ENCODE assay signal across 11 cellular contexts in the genomic region with DNA sequence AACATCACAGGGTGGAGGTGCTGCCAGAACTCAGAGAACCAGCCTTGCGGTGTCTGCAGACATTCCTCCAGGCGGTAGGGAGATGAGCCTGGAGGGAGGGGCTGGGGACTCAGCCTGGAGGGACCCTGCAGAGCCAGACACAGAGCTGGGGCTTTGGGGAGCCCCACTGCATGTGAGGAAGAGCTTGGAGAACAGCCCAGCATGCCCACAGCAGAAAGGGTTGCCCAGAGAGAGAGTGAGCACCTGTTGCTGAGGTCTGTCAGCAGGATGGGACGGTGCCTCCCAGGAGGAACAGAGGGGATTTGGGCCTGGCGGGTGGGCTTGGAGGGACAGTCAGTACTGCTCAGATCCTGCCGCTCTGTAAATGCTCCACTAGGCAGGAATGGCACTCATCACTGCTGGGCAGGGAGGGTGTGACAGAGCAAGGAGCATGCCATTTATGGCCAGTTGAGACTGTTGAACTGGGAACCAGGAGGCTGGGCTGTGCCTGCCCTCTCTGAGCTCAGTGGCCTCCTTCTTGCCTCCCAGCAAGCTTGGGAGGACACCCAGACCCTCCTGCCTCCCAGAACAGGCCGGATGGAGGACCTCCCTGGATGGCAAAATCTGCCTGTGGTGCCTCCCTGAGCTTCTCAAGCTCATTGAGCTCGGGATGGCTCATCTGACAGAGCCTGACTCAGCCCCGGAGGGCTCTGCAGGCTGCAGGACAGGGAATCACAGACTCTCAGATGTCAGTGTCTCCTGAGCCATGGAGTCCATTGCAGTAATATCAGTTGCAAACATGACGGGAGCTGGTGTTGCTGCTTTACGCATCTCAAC. TPM values are rescaled to one million over a fixed set of nuclear protein-coding genes. Genes with fewer than 3 reads are reported as not detected.
A peak's percentile ranks its signal among the peaks of the same experiment; 100 is the strongest.
DNase-seq lines count a peak whose midpoint lies in the region; ATAC-seq, FAIRE-seq and TF ChIP-seq lines count a peak whose summit lies in the region.
"Had no signal": no experiment of that assay in that cellular context is flagged by ENCODE, and none has a peak within 500 bp of the region (broad histone marks: within the 10 kb centered on the region; RNA-seq: fewer than 3 reads in every experiment).

No MANE protein-coding gene starts in this region.

- peak overlapping the region; percentile 79 for H3K4me3 ChIP-seq in adipocyte (ENCODE audit: low read length)
- no peak overlapping the region for H3K4me3 ChIP-seq in hepatocyte
- H3K4me3 ChIP-seq in small intestine (ENCODE audit: low read depth in 1 of 2, low read length in 2 of 2), result no peak overlapping the region

- DNase-seq in EH (ENCODE audit: low read depth), result peak; percentile 78
- DNase-seq in adipocyte (ENCODE audit: low read depth), result peak; percentile 48
- DNase-seq in hepatocyte (ENCODE audit: low spot score), result no peak
- peak; percentile 80 for DNase-seq in small intestine
- DNase-seq in NCI-H446 treated with DMSO at 0.1 percent for 48 hours (lab: John Stamatoyannopoulos, UW), result no peak
- no peak for DNase-seq in activated naive CD4-positive, alpha-beta T cell (lab: John Stamatoyannopoulos, UW)
- DNase-seq in cerebellar nuclear complex (lab: John Stamatoyannopoulos, UW), result no peak
- DNase-seq: activated CD4-positive, alpha-beta memory T cell treated with anti-CD3 and anti-CD28 coated beads for 36 hours; GF-D8 had no signal

- 86% methylated on average over 10 of the region's 10 CpGs for WGBS in hepatocyte (ENCODE audit: low lambda C conversion rate, missing lambda C conversion rate)
- WGBS in small intestine, 3 donors, result 51 to 68% (median 64%) methylated on average over 10 of the region's 10 CpGs

- no peaks in the 10 kb centered on the region for H3K79me2 ChIP-seq in hepatocyte

- ATAC-seq in GM21717 (IDR thresholded peaks at IDR 0.05; ENCODE audit: unreplicated experiment), result no peak

- no peaks in the 10 kb centered on the region for H3K9me2 ChIP-seq in hepatocyte (replicated peaks; ENCODE audit: insufficient read depth)

- H3K4me1 ChIP-seq in adipocyte (ENCODE audit: control insufficient read depth, insufficient read depth, low read length), result peaks cover 57% of the 10 kb centered on the region
- H3K4me1 ChIP-seq in hepatocyte (ENCODE audit: insufficient read depth), result peaks cover 49% of the 10 kb centered on the region
- H3K4me1 ChIP-seq in small intestine (ENCODE audit: control insufficient read depth in 2 of 2, insufficient read depth in 1 of 2, low read depth in 1 of 2, low read length in 1 of 2), result peaks cover 22 to 29% of the 10 kb centered on the region in 2 donors

- H3K4me2 ChIP-seq in hepatocyte, result no peak overlapping the region

- no peaks in the 10 kb centered on the region for H3K36me3 ChIP-seq in adipocyte (ENCODE audit: control insufficient read depth, insufficient read depth, low read length, severe bottlenecking)
- H3K36me3 ChIP-seq in hepatocyte (replicated peaks; ENCODE audit: insufficient read depth, low read depth), result no peaks in the 10 kb centered on the region
- H3K36me3 ChIP-seq in small intestine (ENCODE audit: control insufficient read depth in 2 of 2, insufficient read depth in 2 of 2, low read length in 2 of 2), result no peaks in the 10 kb centered on the region

- H3K27me3 ChIP-seq in adipocyte (replicated peaks; ENCODE audit: control insufficient read depth, insufficient read depth, low read length) (no peaks in the 10 kb centered on the region), hepatocyte (no peaks in the 10 kb centered on the region), small intestine (ENCODE audit: control insufficient read depth in 2 of 2, insufficient read depth in 2 of 2, low read length in 2 of 2) (no peaks in the 10 kb centered on the region)

- TF ChIP-seq CTCF in hepatocyte (IDR thresholded peaks at IDR 0.05; ENCODE audit: poor library complexity), result no peak

- no peak for FAIRE-seq in small intestine (lab: Jason Lieb, UNC)

- H4K20me1 ChIP-seq in hepatocyte (ENCODE audit: insufficient read depth, poor library complexity, severe bottlenecking), result no peaks in the 10 kb centered on the region

- H3K9ac ChIP-seq in adipocyte (ENCODE audit: low read length), result peak overlapping the region; percentile 100

- H3K27ac ChIP-seq in hepatocyte (peak overlapping the region; percentile 96), small intestine (ENCODE audit: low read depth in 1 of 2, low read length in 1 of 2) (peak overlapping the region; percentile 97)

- H3K9me3 ChIP-seq in adipocyte (ENCODE audit: control insufficient read depth, low read length) (no peaks in the 10 kb centered on the region), hepatocyte (ENCODE audit: low read depth) (no peaks in the 10 kb centered on the region), small intestine (ENCODE audit: control insufficient read depth, low read depth) (no peaks in the 10 kb centered on the region)

- H2AFZ ChIP-seq in hepatocyte, result no peak overlapping the region

RNA-seq across cellular contexts. Expression of a gene that starts 0.8 kb away (rescaled TPM):
- 0.24 and 0.90 TPM in 2 replicates for total RNA-seq in hepatocyte
- polyA plus RNA-seq in hepatocyte (0.72 and 1.8 TPM in 2 replicates), small intestine (10 to 100 TPM in 1 of 3 donors, 1 to 10 TPM in 2; 7.2 to 17.8 (median 7.8) TPM)
- total RNA-seq: activated CD4-positive, alpha-beta memory T cell treated with anti-CD3 and anti-CD28 coated beads for 36 hours had no signal
- polyA plus RNA-seq: neural cell had no signal

RNA-seq across cellular contexts. Expression of a gene that starts 4.1 kb away (rescaled TPM):
- total RNA-seq in hepatocyte, result not detected in 2 replicates
- polyA plus RNA-seq in hepatocyte (0.52 TPM in 1 of 2 replicates, not detected in the other), small intestine (under 1 TPM; 0.45 to 0.81 (median 0.54) TPM)
- total RNA-seq: activated CD4-positive, alpha-beta memory T cell treated with anti-CD3 and anti-CD28 coated beads for 36 hours had no signal

RNA-seq across cellular contexts. Expression of a gene that starts 35.0 kb away (rescaled TPM):
- not detected in 2 replicates for total RNA-seq in hepatocyte
- not detected in 2 replicates for polyA plus RNA-seq in hepatocyte
- polyA plus RNA-seq in small intestine, result not detected
- total RNA-seq: activated CD4-positive, alpha-beta memory T cell treated with anti-CD3 and anti-CD28 coated beads for 36 hours had no signal
- polyA plus RNA-seq: neural cell had no signal

RNA-seq across cellular contexts. Expression of a gene that starts 52.8 kb away (rescaled TPM):
- 0.27 TPM in 1 of 2 replicates, not detected in the other for total RNA-seq in hepatocyte
- polyA plus RNA-seq in hepatocyte, result not detected in 2 replicates
- polyA plus RNA-seq in small intestine, result not detected
- total RNA-seq: activated CD4-positive, alpha-beta memory T cell treated with anti-CD3 and anti-CD28 coated beads for 36 hours had no signal
- polyA plus RNA-seq: neural cell had no signal

Comparison
In these comparisons a context has a peak if more than half of its experiments do, and no peak if none do; other contexts are left out.
1. DNase-seq: peak in EH (single experiment), adipocyte (single experiment) and small intestine (single experiment); none in hepatocyte (single experiment), NCI-H446 treated with DMSO at 0.1 percent for 48 hours (single experiment), activated naive CD4-positive, alpha-beta T cell (0 of 4) and cerebellar nuclear complex (0 of 2).